9 cellular contexts compared by ENCODE assay signal in genomic region chr15:88636039-88636438, GRCh38. TPM values are rescaled to one million over a fixed set of nuclear protein-coding genes. Genes with fewer than 3 reads are reported as not detected.
A peak's percentile ranks its signal among the peaks of the same experiment; 100 is the strongest.
DNase-seq lines count a peak whose midpoint lies in the region; FAIRE-seq and TF ChIP-seq lines count a peak whose summit lies in the region.
"Had no signal": no experiment of that assay in that cellular context is flagged by ENCODE, and none has a peak within 500 bp of the region (broad histone marks: within the 10 kb centered on the region; RNA-seq: fewer than 3 reads in every experiment).

No MANE protein-coding gene starts in this region.

- no peaks in the 10 kb centered on the region for H3K9me3 Mint-ChIP-seq in activated CD4-positive, alpha-beta memory T cell treated with anti-CD3 and anti-CD28 coated beads for 36 hours
- H3K9me3 Mint-ChIP-seq: dendritic cell treated with granulocyte-macrophage colony-stimulating factor and Interleukin-4, amounts not matched to agents 40 ng/mL and 50 ng/mL, for 4 days had no signal

- H3K27ac Mint-ChIP-seq in activated CD4-positive, alpha-beta memory T cell treated with anti-CD3 and anti-CD28 coated beads for 36 hours: peak overlapping the region; percentile 99
- H3K27ac Mint-ChIP-seq: dendritic cell treated with granulocyte-macrophage colony-stimulating factor and Interleukin-4, amounts not matched to agents 40 ng/mL and 50 ng/mL, for 4 days had no signal

- H3K9me3 ChIP-seq in HUES64 (ENCODE audit: insufficient read depth, low read depth, low read length) (no peaks in the 10 kb centered on the region), endothelial cell of umbilical vein (replicated peaks; ENCODE audit: control insufficient read depth, insufficient read depth, low read length) (no peaks in the 10 kb centered on the region)

- peak overlapping the region; percentile 60 for H3K4me3 Mint-ChIP-seq in activated CD4-positive, alpha-beta memory T cell treated with anti-CD3 and anti-CD28 coated beads for 36 hours
- H3K4me3 Mint-ChIP-seq: dendritic cell treated with granulocyte-macrophage colony-stimulating factor and Interleukin-4, amounts not matched to agents 40 ng/mL and 50 ng/mL, for 4 days had no signal

- dilution Hi-C loops in endothelial cell of umbilical vein (cut with MboI; ENCODE audit: extremely low pct_ligation_motif_present, low sequenced_read_pairs): no loop called here

- CTCF ChIA-PET in activated CD4-positive, alpha-beta memory T cell treated with anti-CD3 and anti-CD28 coated beads for 36 hours (lab: Charles Lee): interaction anchor here (1.2 to 2.3 kb wide), 2 partner anchors 9 to 11 kb away, joined by 5 to 30 read pairs; no protein-coding TSS in a partner anchor
- CTCF ChIA-PET in endothelial cell of umbilical vein (lab: Charles Lee): no interaction called here

- 82% methylated on average over 12 of the region's 12 CpGs for WGBS in HUES64

- intact Hi-C loops in activated CD4-positive, alpha-beta memory T cell treated with anti-CD3 and anti-CD28 coated beads for 36 hours (cut with micrococcal nuclease): no loop called here
- intact Hi-C loops in endothelial cell of umbilical vein (cut with micrococcal nuclease): no loop called here

- DNase-seq in activated CD4-positive, alpha-beta memory T cell treated with anti-CD3 and anti-CD28 coated beads for 36 hours: peak; percentile 78
- DNase-seq in endothelial cell of umbilical vein (ENCODE audit: low read depth, low spot score) (no peak), amygdala (lab: John Stamatoyannopoulos, UW) (no peak), G401 (ENCODE audit: low spot score) (no peak), HUDEP-2 (lab: John Stamatoyannopoulos, UW; ENCODE audit: unreplicated experiment in 76 of 76) (no peak), GOT3 (lab: John Stamatoyannopoulos, UW) (no peak)
- peak in 2 of 3 experiments; percentile 38 to 41 for DNase-seq in stimulated activated CD4-positive, alpha-beta T cell treated with anti-CD3 and anti-CD28 coated beads, TNF-alpha, amount 100 ng/mL, for 24 hours (ENCODE audit: low read depth in 3 of 3)

- no peaks in the 10 kb centered on the region for H3K9me1 ChIP-seq in endothelial cell of umbilical vein (replicated peaks; ENCODE audit: control insufficient read depth, extremely low read depth, insufficient read depth, low read length)

- FAIRE-seq in endothelial cell of umbilical vein (lab: Jason Lieb, UNC): peak; percentile 44

- no peak for TF ChIP-seq POLR2A in endothelial cell of umbilical vein (IDR thresholded peaks at IDR 0.05; ENCODE audit: low read depth, low read length)

- POLR2A ChIA-PET in activated CD4-positive, alpha-beta memory T cell treated with anti-CD3 and anti-CD28 coated beads for 36 hours (lab: Charles Lee): interaction anchor here (0.7 to 3.8 kb wide), 5 partner anchors 10 to 169 kb away, joined by 3 to 22 read pairs (median 4); partner anchors contain the start of genes MRPL46 and MRPS11
- POLR2A ChIA-PET in endothelial cell of umbilical vein (lab: Charles Lee): no interaction called here

- H3K9ac ChIP-seq in HUES64 (ENCODE audit: low read depth, low read length) (no peak overlapping the region), endothelial cell of umbilical vein (replicated peaks; ENCODE audit: extremely low read depth, insufficient read depth, low read length) (no peak overlapping the region)

- no peaks in the 10 kb centered on the region for H4K20me1 ChIP-seq in endothelial cell of umbilical vein (replicated peaks; ENCODE audit: control insufficient read depth, extremely low read depth, insufficient read depth, low read length)

- H3K27me3 ChIP-seq in HUES64 (ENCODE audit: insufficient read depth, low read length) (no peaks in the 10 kb centered on the region), endothelial cell of umbilical vein (ENCODE audit: control insufficient read depth in 2 of 2, insufficient read depth in 2 of 2, low read length in 2 of 2) (no peaks in the 10 kb centered on the region)

- peaks cover 36% of the 10 kb centered on the region for H3K36me3 ChIP-seq in HUES64 (ENCODE audit: insufficient read depth, low read length)
- H3K36me3 ChIP-seq in endothelial cell of umbilical vein (ENCODE audit: control insufficient read depth in 2 of 2, extremely low read depth in 1 of 2, insufficient read depth in 2 of 2, low read length in 2 of 2): peaks cover 3 to 9% of the 10 kb centered on the region in 2 experiments

- H3K27ac ChIP-seq in HUES64 (ENCODE audit: low read depth, low read length): peak overlapping the region; percentile 21; the same call in 1 of the 2 replicates
- no peak overlapping the region for H3K27ac ChIP-seq in endothelial cell of umbilical vein (ENCODE audit: insufficient read depth, low read depth, low read length)

- no TSS peak for BruUV-seq in endothelial cell of umbilical vein (replicated peaks; lab: Mats Ljungman, UMichigan)

- no peak for TF ChIP-seq CTCF in endothelial cell of umbilical vein (IDR thresholded peaks at IDR 0.05; ENCODE audit: extremely low read depth in 1 of 2, insufficient read depth in 1 of 2, low read depth in 1 of 2, low read length in 2 of 2)

- no peaks in the 10 kb centered on the region for H3K27me3 Mint-ChIP-seq in activated CD4-positive, alpha-beta memory T cell treated with anti-CD3 and anti-CD28 coated beads for 36 hours
- H3K27me3 Mint-ChIP-seq: dendritic cell treated with granulocyte-macrophage colony-stimulating factor and Interleukin-4, amounts not matched to agents 40 ng/mL and 50 ng/mL, for 4 days had no signal

- in situ Hi-C loops in G401 (cut with HindIII; ENCODE audit: low sequenced_read_pairs): no loop called here

- H3K4me1 ChIP-seq in HUES64 (ENCODE audit: insufficient read depth, low read length): peaks cover 20% of the 10 kb centered on the region
- peaks cover 21% of the 10 kb centered on the region for H3K4me1 ChIP-seq in endothelial cell of umbilical vein (ENCODE audit: control insufficient read depth, extremely low read depth, insufficient read depth, low read length)

- H3K36me3 Mint-ChIP-seq in activated CD4-positive, alpha-beta memory T cell treated with anti-CD3 and anti-CD28 coated beads for 36 hours: peaks cover 50% of the 10 kb centered on the region

- peaks cover 11% of the 10 kb centered on the region for H3K79me2 ChIP-seq in endothelial cell of umbilical vein (ENCODE audit: control insufficient read depth, insufficient read depth, low read length)

- H3K4me1 Mint-ChIP-seq in activated CD4-positive, alpha-beta memory T cell treated with anti-CD3 and anti-CD28 coated beads for 36 hours (ENCODE audit: low read depth): peaks cover 83% of the 10 kb centered on the region

- H3K4me2 ChIP-seq in endothelial cell of umbilical vein (ENCODE audit: insufficient read depth, low read length): no peak overlapping the region

- no peak overlapping the region for H2AFZ ChIP-seq in endothelial cell of umbilical vein (ENCODE audit: low read depth, low read length)

- H3K4me3 ChIP-seq in HUES64 (ENCODE audit: low read length) (no peak overlapping the region), endothelial cell of umbilical vein (replicated peaks in 1 of 3; ENCODE audit: insufficient read depth in 1 of 3, low read depth in 1 of 3, low read length in 3 of 3) (no peak overlapping the region)

TF ChIP-seq in endothelial cell of umbilical vein, 7 proteins besides CTCF, POLR2A, EP300 and RAD21:
- TF ChIP-seq POLR2AphosphoS5 (IDR thresholded peaks at IDR 0.05; ENCODE audit: insufficient read depth, low read depth, low read length): peak; percentile 16
- TF ChIP-seq JUN (IDR thresholded peaks at IDR 0.05; ENCODE audit: borderline replicate concordance, insufficient read depth, insufficient read length, low read depth): no peak
TF ChIP-seq in endothelial cell of umbilical vein: peak in this region for 1.

RNA-seq across cellular contexts. Expression of gene ISG20, which starts 2.8 kb away (rescaled TPM):
- polyA plus RNA-seq in HUES64 (2013, experiment 1 of 2): 1.2 TPM
- 2.4 TPM for polyA plus RNA-seq in HUES64 (2013, experiment 2 of 2)
- total RNA-seq in activated CD4-positive, alpha-beta memory T cell treated with anti-CD3 and anti-CD28 coated beads for 36 hours: 10 to 100 TPM; 68.2 to 74.5 TPM
- total RNA-seq in endothelial cell of umbilical vein: 5.4 and 6.4 TPM in 2 replicates
- 7.5 and 9.0 TPM in 2 replicates for polyA plus RNA-seq in endothelial cell of umbilical vein
- polyA plus RNA-seq in endothelial cell of umbilical vein (2011; cell fraction: cytosol; rRNA removed): 5.5 and 6.0 TPM in 2 replicates
- 5.0 and 5.1 TPM in 2 replicates for polyA plus RNA-seq in endothelial cell of umbilical vein (2011; cell fraction: nucleus; rRNA removed)
- 8.6 and 9.9 TPM in 2 replicates for polyA plus RNA-seq in endothelial cell of umbilical vein (2012)
- polyA minus RNA-seq in endothelial cell of umbilical vein: 4.7 and 6.4 TPM in 2 replicates
- 2.7 TPM for polyA minus RNA-seq in endothelial cell of umbilical vein (2011; cell fraction: cytosol; rRNA and poly(A)+ RNA removed)
- polyA minus RNA-seq in endothelial cell of umbilical vein (2011; cell fraction: nucleus; rRNA and poly(A)+ RNA removed): 11.3 and 15.8 TPM in 2 replicates
- total RNA-seq in G401 (2014; rRNA removed; shearing (Covaris generic)): 6.6 and 12.5 TPM in 2 replicates

RNA-seq across cellular contexts. Expression of gene AEN, which starts 14.9 kb away (rescaled TPM):
- polyA plus RNA-seq in HUES64 (2013, experiment 1 of 2): 79.1 TPM
- 69.9 TPM for polyA plus RNA-seq in HUES64 (2013, experiment 2 of 2)
- 10 to 100 TPM; 55.5 to 55.7 TPM for total RNA-seq in activated CD4-positive, alpha-beta memory T cell treated with anti-CD3 and anti-CD28 coated beads for 36 hours
- 35.6 and 38.3 TPM in 2 replicates for total RNA-seq in endothelial cell of umbilical vein
- polyA plus RNA-seq in endothelial cell of umbilical vein: 31.6 and 34.2 TPM in 2 replicates
- 30.4 and 33.1 TPM in 2 replicates for polyA plus RNA-seq in endothelial cell of umbilical vein (2011; cell fraction: cytosol; rRNA removed)
- polyA plus RNA-seq in endothelial cell of umbilical vein (2011; cell fraction: nucleus; rRNA removed): 71.6 and 79.4 TPM in 2 replicates
- polyA plus RNA-seq in endothelial cell of umbilical vein (2012): 24.7 and 28.5 TPM in 2 replicates
- polyA minus RNA-seq in endothelial cell of umbilical vein: 40.9 and 53.8 TPM in 2 replicates
- 33.0 TPM for polyA minus RNA-seq in endothelial cell of umbilical vein (2011; cell fraction: cytosol; rRNA and poly(A)+ RNA removed)
- polyA minus RNA-seq in endothelial cell of umbilical vein (2011; cell fraction: nucleus; rRNA and poly(A)+ RNA removed): 51.5 and 84.7 TPM in 2 replicates
- total RNA-seq in G401 (2014; rRNA removed; shearing (Covaris generic)): 112 and 148 TPM in 2 replicates

Comparison
In these comparisons a context has a peak if more than half of its experiments do, and no peak if none do; other contexts are left out.
1. DNase-seq: peak in activated CD4-positive, alpha-beta memory T cell treated with anti-CD3 and anti-CD28 coated beads for 36 hours (single experiment) and stimulated activated CD4-positive, alpha-beta T cell treated with anti-CD3 and anti-CD28 coated beads, TNF-alpha, amount 100 ng/mL, for 24 hours (2 of 3); none in endothelial cell of umbilical vein (single experiment), amygdala (0 of 56), G401 (single experiment), HUDEP-2 (0 of 76) and GOT3 (single experiment).